8 cellular contexts compared by ENCODE assay signal in genomic region chr17:4144411-4144747, GRCh38. TPM values are rescaled to one million over a fixed set of nuclear protein-coding genes. Genes with fewer than 3 reads are reported as not detected.
A peak's percentile ranks its signal among the peaks of the same experiment; 100 is the strongest.
DNase-seq lines count a peak whose midpoint lies in the region; ATAC-seq and TF ChIP-seq lines count a peak whose summit lies in the region.

No MANE protein-coding gene starts in this region.

- H3K79me2 ChIP-seq in neural progenitor cell (ENCODE audit: low read depth) = peaks cover 39% of the 10 kb centered on the region

- H3K27ac Mint-ChIP-seq in neural progenitor cell = peak overlapping the region; percentile 99

- peak overlapping the region; percentile 70 for H3K4me2 ChIP-seq in neural progenitor cell

- H3F3A ChIP-seq in neural progenitor cell (ENCODE audit: low read depth) = peaks cover 10% of the 10 kb centered on the region

- H3K9me3 ChIP-seq in NT2/D1 (ENCODE audit: insufficient read depth, low read length) = no peaks in the 10 kb centered on the region
- no peaks in the 10 kb centered on the region for H3K9me3 ChIP-seq in effector memory CD4-positive, alpha-beta T cell (ENCODE audit: control insufficient read depth, low read length)
- H3K9me3 ChIP-seq in neural progenitor cell (ENCODE audit: low read depth) = no peaks in the 10 kb centered on the region

- H3K9me3 Mint-ChIP-seq in neural progenitor cell = no peaks in the 10 kb centered on the region

- ATAC-seq in GM19035 (IDR thresholded peaks at IDR 0.05; ENCODE audit: unreplicated experiment) (no peak), GM18873 (IDR thresholded peaks at IDR 0.05; ENCODE audit: low FRiP score, unreplicated experiment) (no peak)

- TF ChIP-seq CTCF in C4-2B (conservative IDR thresholded peaks at IDR 0.05) (no peak), neural progenitor cell (IDR thresholded peaks at IDR 0.05) (no peak)

- DNase-seq in NT2/D1 (ENCODE audit: low read depth, low spot score) (no peak), neural progenitor cell (ENCODE audit: low spot score) (no peak), NCI-H2029 (lab: John Stamatoyannopoulos, UW) (no peak), epidermal melanocyte (ENCODE audit: insufficient read length, low spot score) (no peak)
- DNase-seq in effector memory CD4-positive, alpha-beta T cell = no peak

- H3K36me3 ChIP-seq in NT2/D1 (ENCODE audit: insufficient read depth, insufficient read length, low read length) (peaks cover 5% of the 10 kb centered on the region), neural progenitor cell (no peaks in the 10 kb centered on the region)
- H3K36me3 ChIP-seq in effector memory CD4-positive, alpha-beta T cell (ENCODE audit: control insufficient read depth, insufficient read depth, low read length) = peaks cover 3% of the 10 kb centered on the region

- H3K4me1 Mint-ChIP-seq in neural progenitor cell = peaks cover 15% of the 10 kb centered on the region

- peaks cover 2% of the 10 kb centered on the region for H3K27me3 Mint-ChIP-seq in neural progenitor cell (ENCODE audit: insufficient read depth, low read depth)

- H3K27ac ChIP-seq in C4-2B (peak overlapping the region; percentile 91), neural progenitor cell (no peak overlapping the region)
- H3K27ac ChIP-seq in effector memory CD4-positive, alpha-beta T cell (ENCODE audit: insufficient read depth, low read length, poor library complexity, severe bottlenecking) = peak overlapping the region; percentile 94

- no peaks in the 10 kb centered on the region for H3K4me1 ChIP-seq in NT2/D1 (ENCODE audit: insufficient read depth, insufficient read length)
- H3K4me1 ChIP-seq in effector memory CD4-positive, alpha-beta T cell (ENCODE audit: control insufficient read depth, insufficient read depth, low read length, poor library complexity, severe bottlenecking) = peaks cover 33% of the 10 kb centered on the region
- H3K4me1 ChIP-seq in neural progenitor cell = peaks cover 8% of the 10 kb centered on the region

- H3K9ac ChIP-seq in NT2/D1 (ENCODE audit: insufficient read length, low read depth) = peak overlapping the region; percentile 97
- peak overlapping the region; percentile 83 for H3K9ac ChIP-seq in neural progenitor cell

- H3K4me3 ChIP-seq in NT2/D1 (ENCODE audit: insufficient read length, low read depth) = peak overlapping the region; percentile 94
- peak overlapping the region; percentile 86 for H3K4me3 ChIP-seq in effector memory CD4-positive, alpha-beta T cell (ENCODE audit: insufficient read depth, low read depth, low read length, poor library complexity, severe bottlenecking)
- H3K4me3 ChIP-seq in neural progenitor cell = peak overlapping the region; percentile 94

- H3K36me3 Mint-ChIP-seq in neural progenitor cell = no peaks in the 10 kb centered on the region

- H3K27me3 ChIP-seq in NT2/D1 (ENCODE audit: insufficient read depth, insufficient read length) = no peaks in the 10 kb centered on the region
- no peaks in the 10 kb centered on the region for H3K27me3 ChIP-seq in effector memory CD4-positive, alpha-beta T cell (replicated peaks; ENCODE audit: control insufficient read depth, insufficient read depth, low read length, poor library complexity, severe bottlenecking)
- H3K27me3 ChIP-seq in neural progenitor cell = no peaks in the 10 kb centered on the region

- H4K20me1 ChIP-seq in neural progenitor cell (ENCODE audit: low read depth) = peaks cover 12% of the 10 kb centered on the region

- H2AFZ ChIP-seq in neural progenitor cell (replicated peaks) = no peak overlapping the region

- peak overlapping the region; percentile 97 for H3K4me3 Mint-ChIP-seq in neural progenitor cell

RNA-seq across cellular contexts. Expression of gene CYB5D2, which starts 1.4 kb away (rescaled TPM):
- 7.4 and 22.5 TPM in 2 replicates for total RNA-seq in neural progenitor cell (ENCODE audit: low replicate concordance)

RNA-seq across cellular contexts. Expression of gene ZZEF1, which starts 1.5 kb away (rescaled TPM):
- total RNA-seq in neural progenitor cell (ENCODE audit: low replicate concordance) = 10.8 and 17.3 TPM in 2 replicates
